ENCODE assay signal across 8 cellular contexts in genomic region chr16:3069146-3069545, GRCh38. TPM values are rescaled to one million over a fixed set of nuclear protein-coding genes. Genes with fewer than 3 reads are reported as not detected.
DNase-seq lines count a peak whose midpoint lies in the region; ATAC-seq, FAIRE-seq and TF ChIP-seq lines count a peak whose summit lies in the region.
"Not testable (repeated sequence)": the region's sequence is repeated elsewhere in the genome, so short reads cannot be mapped to it uniquely, and the experiment has no call there.
"Had no signal": no experiment of that assay in that cellular context is flagged by ENCODE, and none has a peak within 500 bp of the region (broad histone marks: within the 10 kb centered on the region; RNA-seq: fewer than 3 reads in every experiment).

No MANE protein-coding gene starts in this region.

- not testable (repeated sequence) for H2AFZ ChIP-seq in GM12878 (ENCODE audit: control insufficient read depth, low read depth, low read length)

- H3K27ac Mint-ChIP-seq in activated CD4-positive, alpha-beta memory T cell treated with anti-CD3 and anti-CD28 coated beads for 36 hours, result peak overlapping the region; percentile 78
- peak overlapping the region; percentile 79 for H3K27ac Mint-ChIP-seq in activated T-helper 2 cell treated with anti-CD3 and anti-CD28 coated beads, Interferon-gamma antibody, Interleukin-2, Interleukin-4, amounts not matched to agents 10 μg/mL and 5 μg/mL and 100 μg/mL, durations not matched to agents 14 hours and 24 hours and 36 hours
- peak overlapping the region; percentile 75 to 91 for H3K27ac Mint-ChIP-seq in stimulated activated naive CD8-positive, alpha-beta T cell treated with anti-CD3 and anti-CD28 coated beads, Interleukin-15, amount 100 ng/mL, for 72 hours

- peaks cover 25% of the 10 kb centered on the region for H3K79me2 ChIP-seq in GM12878 (ENCODE audit: control insufficient read depth, insufficient read depth, low read length)

- not testable (repeated sequence) for H3K4me2 ChIP-seq in GM12878 (ENCODE audit: control insufficient read depth, insufficient read depth)

- in situ Hi-C loops in GM12878 (cut with MboI), result not testable (repeated sequence)

- H3K27me3 ChIP-seq in GM12878 (replicated peaks in 1 of 2; ENCODE audit: control insufficient read depth in 2 of 2, insufficient read depth in 2 of 2, low read length in 1 of 2), result not testable (repeated sequence)

- TF ChIP-seq POLR2A in GM12878 (IDR thresholded peaks at IDR 0.05; ENCODE audit: low read depth, low read length), result not testable (repeated sequence)

- not testable (repeated sequence) for H3K27me3 Mint-ChIP-seq in activated CD4-positive, alpha-beta memory T cell treated with anti-CD3 and anti-CD28 coated beads for 36 hours; activated T-helper 2 cell treated with anti-CD3 and anti-CD28 coated beads, Interferon-gamma antibody, Interleukin-2, Interleukin-4, amounts not matched to agents 10 μg/mL and 5 μg/mL and 100 μg/mL, durations not matched to agents 14 hours and 24 hours and 36 hours (ENCODE audit: low read depth); stimulated activated naive CD8-positive, alpha-beta T cell treated with anti-CD3 and anti-CD28 coated beads, Interleukin-15, amount 100 ng/mL, for 72 hours

- intact Hi-C loops in activated CD4-positive, alpha-beta memory T cell treated with anti-CD3 and anti-CD28 coated beads for 36 hours (cut with micrococcal nuclease); activated T-helper 2 cell treated with anti-CD3 and anti-CD28 coated beads, Interferon-gamma antibody, Interleukin-2, Interleukin-4, amounts not matched to agents 10 μg/mL and 5 μg/mL and 100 μg/mL, durations not matched to agents 14 hours and 24 hours and 36 hours (cut with micrococcal nuclease); GM12878 (cut with micrococcal nuclease; ENCODE audit: unreplicated experiment); mucosa of descending colon (cut with DNase I, micrococcal nuclease): not testable (repeated sequence)

- DNase-seq in activated CD4-positive, alpha-beta memory T cell treated with anti-CD3 and anti-CD28 coated beads for 36 hours, result peak; percentile 17
- not testable (repeated sequence) for DNase-seq in activated T-helper 2 cell treated with anti-CD3 and anti-CD28 coated beads, Interferon-gamma antibody, Interleukin-2, Interleukin-4, amounts not matched to agents 10 μg/mL and 5 μg/mL and 100 μg/mL, durations not matched to agents 14 hours and 24 hours and 36 hours (ENCODE audit: low spot score); GM12878 (ENCODE audit: low read depth, low spot score); stimulated activated naive CD8-positive, alpha-beta T cell treated with anti-CD3 and anti-CD28 coated beads, Interleukin-15, amount 100 ng/mL, for 72 hours
- peak in 2 of 3 donors; percentile 25 to 34 for DNase-seq in mucosa of descending colon

- H3K4me1 Mint-ChIP-seq in activated CD4-positive, alpha-beta memory T cell treated with anti-CD3 and anti-CD28 coated beads for 36 hours (ENCODE audit: low read depth), result peaks cover 71% of the 10 kb centered on the region
- peaks cover 59% of the 10 kb centered on the region for H3K4me1 Mint-ChIP-seq in activated T-helper 2 cell treated with anti-CD3 and anti-CD28 coated beads, Interferon-gamma antibody, Interleukin-2, Interleukin-4, amounts not matched to agents 10 μg/mL and 5 μg/mL and 100 μg/mL, durations not matched to agents 14 hours and 24 hours and 36 hours (ENCODE audit: low read depth)
- peaks cover 84% of the 10 kb centered on the region for H3K4me1 Mint-ChIP-seq in stimulated activated naive CD8-positive, alpha-beta T cell treated with anti-CD3 and anti-CD28 coated beads, Interleukin-15, amount 100 ng/mL, for 72 hours

- not testable (repeated sequence) for FAIRE-seq in GM12878 (lab: Jason Lieb, UNC)

- not testable (repeated sequence) for H4K20me1 ChIP-seq in GM12878 (ENCODE audit: control insufficient read depth, insufficient read depth)

- H3K4me1 ChIP-seq in GM12878 (ENCODE audit: control insufficient read depth, insufficient read depth, low read length) (peaks cover 29% of the 10 kb centered on the region), mucosa of descending colon (ENCODE audit: low read depth) (peaks cover 22% of the 10 kb centered on the region)

- SMC1A ChIA-PET in GM12878 (lab: Charles Lee; ENCODE audit: uncharacterized antibody, unreplicated experiment), result not testable (repeated sequence)

- not testable (repeated sequence) for TF ChIP-seq RAD21 in GM12878 (IDR thresholded peaks at IDR 0.05; ENCODE audit: insufficient read depth, low read depth, low read length)

- TSS peak; percentile 56 for BruUV-seq in GM12878 (replicated peaks; lab: Mats Ljungman, UMichigan)

- not testable (repeated sequence) for TF ChIP-seq CTCF in GM12878 (IDR thresholded peaks at IDR 0.05 in 2 of 3, conservative IDR thresholded peaks at IDR 0.05 in 1 of 3; ENCODE audit: control insufficient read depth in 2 of 3, extremely low read depth in 1 of 3, insufficient read depth in 1 of 3, low read depth in 3 of 3, low read length in 3 of 3); mucosa of descending colon (IDR thresholded peaks at IDR 0.05)

- peak overlapping the region; percentile 40 for H3K4me3 Mint-ChIP-seq in activated CD4-positive, alpha-beta memory T cell treated with anti-CD3 and anti-CD28 coated beads for 36 hours
- H3K4me3 Mint-ChIP-seq in activated T-helper 2 cell treated with anti-CD3 and anti-CD28 coated beads, Interferon-gamma antibody, Interleukin-2, Interleukin-4, amounts not matched to agents 10 μg/mL and 5 μg/mL and 100 μg/mL, durations not matched to agents 14 hours and 24 hours and 36 hours (ENCODE audit: low read depth), result peak overlapping the region; percentile 45
- peak overlapping the region; percentile 56 to 60 for H3K4me3 Mint-ChIP-seq in stimulated activated naive CD8-positive, alpha-beta T cell treated with anti-CD3 and anti-CD28 coated beads, Interleukin-15, amount 100 ng/mL, for 72 hours

- POLR2A ChIA-PET in activated CD4-positive, alpha-beta memory T cell treated with anti-CD3 and anti-CD28 coated beads for 36 hours (lab: Charles Lee), result interaction anchor here (0.8 to 6.1 kb wide), 3 partner anchors 7 to 60 kb away, joined by 3 to 89 read pairs (median 3); no protein-coding TSS in a partner anchor
- POLR2A ChIA-PET in GM12878 (lab: Charles Lee), result not testable (repeated sequence)

- CTCF ChIA-PET in activated CD4-positive, alpha-beta memory T cell treated with anti-CD3 and anti-CD28 coated beads for 36 hours (lab: Charles Lee), result interaction anchor here (0.6 to 0.9 kb wide), 2 partner anchors 21 to 61 kb away, joined by 3 to 4 read pairs; no protein-coding TSS in a partner anchor
- CTCF ChIA-PET in GM12878 (lab: Yijun Ruan, JAX), result interaction anchor here (0.8 kb wide), 1 partner anchor 10 kb away, joined by 4 read pairs; no protein-coding TSS in a partner anchor

- peaks cover 48% of the 10 kb centered on the region for H3K36me3 Mint-ChIP-seq in activated CD4-positive, alpha-beta memory T cell treated with anti-CD3 and anti-CD28 coated beads for 36 hours
- H3K36me3 Mint-ChIP-seq in activated T-helper 2 cell treated with anti-CD3 and anti-CD28 coated beads, Interferon-gamma antibody, Interleukin-2, Interleukin-4, amounts not matched to agents 10 μg/mL and 5 μg/mL and 100 μg/mL, durations not matched to agents 14 hours and 24 hours and 36 hours (ENCODE audit: low read depth), result peaks cover 48% of the 10 kb centered on the region

- WGBS in GM12878 (ENCODE audit: insufficient coverage, insufficient replicate concordance, low lambda C conversion rate, missing lambda C conversion rate), result 73% methylated on average over 5 of the region's 11 CpGs

- not testable (repeated sequence) for H3K9me3 Mint-ChIP-seq in activated CD4-positive, alpha-beta memory T cell treated with anti-CD3 and anti-CD28 coated beads for 36 hours; activated T-helper 2 cell treated with anti-CD3 and anti-CD28 coated beads, Interferon-gamma antibody, Interleukin-2, Interleukin-4, amounts not matched to agents 10 μg/mL and 5 μg/mL and 100 μg/mL, durations not matched to agents 14 hours and 24 hours and 36 hours; stimulated activated naive CD8-positive, alpha-beta T cell treated with anti-CD3 and anti-CD28 coated beads, Interleukin-15, amount 100 ng/mL, for 72 hours

- not testable (repeated sequence) for H3K9me3 ChIP-seq in KOPT-K1 (ENCODE audit: insufficient read depth, low read length, poor library complexity, severe bottlenecking); GM12878 (replicated peaks; ENCODE audit: control insufficient read depth, insufficient read depth, low read length); mucosa of descending colon

- not testable (repeated sequence) for H3K4me3 ChIP-seq in GM12878, mucosa of descending colon

- peak overlapping the region; percentile 69 for H3K27ac ChIP-seq in KOPT-K1 (ENCODE audit: low read depth, low read length, poor library complexity, severe bottlenecking)
- H3K27ac ChIP-seq in GM12878 (ENCODE audit: control insufficient read depth, insufficient read depth), result not testable (repeated sequence)

- H3K36me3 ChIP-seq in KOPT-K1 (ENCODE audit: insufficient read depth, low read length), result peaks cover 28% of the 10 kb centered on the region
- H3K36me3 ChIP-seq in GM12878 (ENCODE audit: control insufficient read depth in 2 of 2, insufficient read depth in 2 of 2, low read length in 1 of 2); mucosa of descending colon (ENCODE audit: low read depth): not testable (repeated sequence)

- H3K9ac ChIP-seq in GM12878 (ENCODE audit: control insufficient read depth, insufficient read depth, low read length), result not testable (repeated sequence)

- not testable (repeated sequence) for ATAC-seq in GM12878; mucosa of descending colon; stimulated activated naive CD8-positive, alpha-beta T cell treated with anti-CD3 and anti-CD28 coated beads, Interleukin-15, amount 100 ng/mL, for 72 hours

- TF ChIP-seq EP300 in GM12878 (IDR thresholded peaks at IDR 0.05; ENCODE audit: borderline replicate concordance in 1 of 2, control insufficient read depth in 1 of 2, low read depth in 2 of 2, low read length in 2 of 2), result not testable (repeated sequence)

- RAD21 ChIA-PET in GM12878 (lab: Charles Lee; ENCODE audit: unreplicated experiment), result not testable (repeated sequence)

RNA-seq across cellular contexts. Expression of gene IL32, which starts 3.7 kb away (rescaled TPM):
- 1,000 to 10,000 TPM; 2,504 to 2,532 TPM for total RNA-seq in activated CD4-positive, alpha-beta memory T cell treated with anti-CD3 and anti-CD28 coated beads for 36 hours
- 773 and 798 TPM in 2 replicates for total RNA-seq in activated T-helper 2 cell treated with anti-CD3 and anti-CD28 coated beads, Interferon-gamma antibody, Interleukin-2, Interleukin-4, amounts not matched to agents 10 μg/mL and 5 μg/mL and 100 μg/mL, durations not matched to agents 14 hours and 24 hours and 36 hours
- 76.5 and 84.9 TPM in 2 replicates for total RNA-seq in GM12878 (2013; cell fraction: nucleolus; rRNA removed)
- total RNA-seq in GM12878 (2014; rRNA removed) (61.5 and 70.0 TPM in 2 replicates), GM12878 (2014; rRNA removed; fragmentation: Illumina TruSeq; extraction: Trizol) (25.8 and 27.0 TPM in 2 replicates), GM12878 (2021) (69.5 and 72.6 TPM in 2 replicates), mucosa of descending colon (100 to 1,000 TPM; 394 to 627 (median 413) TPM)
- 89.9 TPM for polyA plus RNA-seq in GM12878 (2011; ENCODE audit: low read depth)
- polyA plus RNA-seq in GM12878 (2011; rRNA removed) (92.5 and 122 TPM in 2 replicates), GM12878 (2014; fragmentation: Illumina TruSeq; extraction: Trizol) (30.5 and 54.4 TPM in 2 replicates), GM12878 (2014; fragmentation: Nextera tagmentation; extraction: Ambion mirVana) (10 to 100 TPM; 44.8 to 49.3 TPM), GM12878 (2014; rRNA removed) (74.1 and 82.0 TPM in 2 replicates), GM12878 (2016; fragmentation: Nextera tagmentation; extraction: Ambion mirVana) (10 to 100 TPM; 51.1 to 57.2 TPM)
- 206 and 287 TPM in 2 replicates for polyA plus RNA-seq in GM12878 (2011; cell fraction: cytosol; rRNA removed)
- polyA plus RNA-seq in GM12878 (2011; cell fraction: nucleus; rRNA removed), result 208 and 325 TPM in 2 replicates
- polyA plus RNA-seq in GM12878 (2012), result 178 and 191 TPM in 2 replicates
- polyA minus RNA-seq in GM12878 (2011; rRNA and poly(A)+ RNA removed), result 37.9 and 97.9 TPM in 2 replicates
- polyA minus RNA-seq in GM12878 (2011; cell fraction: cytosol; rRNA and poly(A)+ RNA removed), result 52.2 and 53.5 TPM in 2 replicates
- polyA minus RNA-seq in GM12878 (2011; cell fraction: nucleus; rRNA and poly(A)+ RNA removed), result 55.2 and 62.4 TPM in 2 replicates

RNA-seq across cellular contexts. Expression of gene MMP25, which starts 22.8 kb away (rescaled TPM):
- 1 to 10 TPM; 2.2 TPM for total RNA-seq in activated CD4-positive, alpha-beta memory T cell treated with anti-CD3 and anti-CD28 coated beads for 36 hours
- total RNA-seq in activated T-helper 2 cell treated with anti-CD3 and anti-CD28 coated beads, Interferon-gamma antibody, Interleukin-2, Interleukin-4, amounts not matched to agents 10 μg/mL and 5 μg/mL and 100 μg/mL, durations not matched to agents 14 hours and 24 hours and 36 hours, result 7.7 TPM in 2 replicates
- 0.19 and 0.24 TPM in 2 replicates for total RNA-seq in GM12878 (2013; cell fraction: nucleolus; rRNA removed)
- total RNA-seq in GM12878 (2014; rRNA removed), result 0.11 and 0.33 TPM in 2 replicates
- total RNA-seq in GM12878 (2014; rRNA removed; fragmentation: Illumina TruSeq; extraction: Trizol), result 0.18 and 0.31 TPM in 2 replicates
- total RNA-seq in GM12878 (2021), result 0.31 and 0.35 TPM in 2 replicates
- polyA plus RNA-seq in GM12878 (2011; ENCODE audit: low read depth), result not detected
- 0.01 and 0.03 TPM in 2 replicates for polyA plus RNA-seq in GM12878 (2011; rRNA removed)
- polyA plus RNA-seq in GM12878 (2011; cell fraction: cytosol; rRNA removed), result 0.01 and 0.05 TPM in 2 replicates
- 0.42 and 0.53 TPM in 2 replicates for polyA plus RNA-seq in GM12878 (2011; cell fraction: nucleus; rRNA removed)
- polyA plus RNA-seq in GM12878 (2012), result 0.83 and 1.1 TPM in 2 replicates
- 0.06 TPM in 1 of 2 replicates, not detected in the other for polyA plus RNA-seq in GM12878 (2014; fragmentation: Illumina TruSeq; extraction: Trizol)
- under 1 TPM in 1 of 2 experiments, not detected in 1; 0.04 TPM for polyA plus RNA-seq in GM12878 (2014; fragmentation: Nextera tagmentation; extraction: Ambion mirVana)
- 0.35 and 0.39 TPM in 2 replicates for polyA plus RNA-seq in GM12878 (2014; rRNA removed)
- polyA plus RNA-seq in GM12878 (2016; fragmentation: Nextera tagmentation; extraction: Ambion mirVana), result under 1 TPM; 0.13 to 0.36 TPM
- polyA minus RNA-seq in GM12878 (2011; rRNA and poly(A)+ RNA removed), result 0.07 and 0.67 TPM in 2 replicates
- polyA minus RNA-seq in GM12878 (2011; cell fraction: cytosol; rRNA and poly(A)+ RNA removed), result 0.27 TPM in 1 of 2 replicates, not detected in the other
- 0.60 and 0.67 TPM in 2 replicates for polyA minus RNA-seq in GM12878 (2011; cell fraction: nucleus; rRNA and poly(A)+ RNA removed)
- total RNA-seq in mucosa of descending colon, result 1 to 10 TPM in 2 of 3 donors, under 1 TPM in 1; 0.69 to 4.0 (median 2.1) TPM

RNA-seq across cellular contexts. Expression of gene ZSCAN10, which starts 29.9 kb away (rescaled TPM):
- under 1 TPM in 1 of 2 experiments, not detected in 1; 0.19 TPM for total RNA-seq in activated CD4-positive, alpha-beta memory T cell treated with anti-CD3 and anti-CD28 coated beads for 36 hours
- not detected in 2 replicates for total RNA-seq in activated T-helper 2 cell treated with anti-CD3 and anti-CD28 coated beads, Interferon-gamma antibody, Interleukin-2, Interleukin-4, amounts not matched to agents 10 μg/mL and 5 μg/mL and 100 μg/mL, durations not matched to agents 14 hours and 24 hours and 36 hours
- total RNA-seq in GM12878 (2013; cell fraction: nucleolus; rRNA removed), result 0.22 TPM in 1 of 2 replicates, not detected in the other
- total RNA-seq in GM12878 (2014; rRNA removed) (0.06 TPM in 1 of 2 replicates, not detected in the other), GM12878 (2014; rRNA removed; fragmentation: Illumina TruSeq; extraction: Trizol) (not detected in 2 replicates), GM12878 (2021) (not detected in 2 replicates), mucosa of descending colon (not detected)
- not detected for polyA plus RNA-seq in GM12878 (2011; ENCODE audit: low read depth)
- polyA plus RNA-seq in GM12878 (2011; rRNA removed) (not detected in 2 replicates), GM12878 (2014; fragmentation: Illumina TruSeq; extraction: Trizol) (not detected in 2 replicates), GM12878 (2014; fragmentation: Nextera tagmentation; extraction: Ambion mirVana) (not detected), GM12878 (2014; rRNA removed) (0.06 TPM in 1 of 2 replicates, not detected in the other), GM12878 (2016; fragmentation: Nextera tagmentation; extraction: Ambion mirVana) (under 1 TPM in 1 of 2 experiments, not detected in 1; 0.33 TPM)
- 0.01 and 0.05 TPM in 2 replicates for polyA plus RNA-seq in GM12878 (2011; cell fraction: cytosol; rRNA removed)
- polyA plus RNA-seq in GM12878 (2011; cell fraction: nucleus; rRNA removed), result 0.07 and 0.15 TPM in 2 replicates
- polyA plus RNA-seq in GM12878 (2012), result 0.06 TPM in 1 of 2 replicates, not detected in the other
- polyA minus RNA-seq in GM12878 (2011; rRNA and poly(A)+ RNA removed), result not detected in 2 replicates
- polyA minus RNA-seq in GM12878 (2011; cell fraction: cytosol; rRNA and poly(A)+ RNA removed), result not detected in 2 replicates
- polyA minus RNA-seq in GM12878 (2011; cell fraction: nucleus; rRNA and poly(A)+ RNA removed), result not detected in 2 replicates
- total RNA-seq: HFFc6 had no signal
- polyA plus RNA-seq: CD14-positive monocyte had no signal

RNA-seq across cellular contexts. Expression of gene BICDL2, which starts 32.4 kb away (rescaled TPM):
- under 1 TPM; 0.40 to 0.46 TPM for total RNA-seq in activated CD4-positive, alpha-beta memory T cell treated with anti-CD3 and anti-CD28 coated beads for 36 hours
- 0.71 and 0.84 TPM in 2 replicates for total RNA-seq in activated T-helper 2 cell treated with anti-CD3 and anti-CD28 coated beads, Interferon-gamma antibody, Interleukin-2, Interleukin-4, amounts not matched to agents 10 μg/mL and 5 μg/mL and 100 μg/mL, durations not matched to agents 14 hours and 24 hours and 36 hours
- not detected in 2 replicates for total RNA-seq in GM12878 (2013; cell fraction: nucleolus; rRNA removed)
- total RNA-seq in GM12878 (2014; rRNA removed), result not detected in 2 replicates
- total RNA-seq in GM12878 (2014; rRNA removed; fragmentation: Illumina TruSeq; extraction: Trizol), result not detected in 2 replicates
- not detected in 2 replicates for total RNA-seq in GM12878 (2021)
- polyA plus RNA-seq in GM12878 (2011; ENCODE audit: low read depth), result 0.14 TPM
- not detected in 2 replicates for polyA plus RNA-seq in GM12878 (2011; rRNA removed)
- 0.01 TPM in 1 of 2 replicates, not detected in the other for polyA plus RNA-seq in GM12878 (2011; cell fraction: cytosol; rRNA removed)
- polyA plus RNA-seq in GM12878 (2011; cell fraction: nucleus; rRNA removed), result not detected in 2 replicates
- polyA plus RNA-seq in GM12878 (2012), result 0.20 and 0.36 TPM in 2 replicates
- polyA plus RNA-seq in GM12878 (2014; fragmentation: Illumina TruSeq; extraction: Trizol), result not detected in 2 replicates
- not detected for polyA plus RNA-seq in GM12878 (2014; fragmentation: Nextera tagmentation; extraction: Ambion mirVana)
- not detected in 2 replicates for polyA plus RNA-seq in GM12878 (2014; rRNA removed)
- polyA plus RNA-seq in GM12878 (2016; fragmentation: Nextera tagmentation; extraction: Ambion mirVana), result not detected
- not detected in 2 replicates for polyA minus RNA-seq in GM12878 (2011; rRNA and poly(A)+ RNA removed)
- not detected in 2 replicates for polyA minus RNA-seq in GM12878 (2011; cell fraction: cytosol; rRNA and poly(A)+ RNA removed)
- polyA minus RNA-seq in GM12878 (2011; cell fraction: nucleus; rRNA and poly(A)+ RNA removed), result not detected in 2 replicates
- 100 to 1,000 TPM in 1 of 3 donors, 10 to 100 TPM in 2; 49.1 to 102 (median 75.5) TPM for total RNA-seq in mucosa of descending colon
- total RNA-seq: HFFc6 had no signal
- polyA plus RNA-seq: CD14-positive monocyte had no signal

RNA-seq across cellular contexts. Expression of gene ZNF205, which starts 43.2 kb away (rescaled TPM):
- under 1 TPM in 1 of 2 experiments, not detected in 1; 0.21 TPM for total RNA-seq in activated CD4-positive, alpha-beta memory T cell treated with anti-CD3 and anti-CD28 coated beads for 36 hours
- total RNA-seq in activated T-helper 2 cell treated with anti-CD3 and anti-CD28 coated beads, Interferon-gamma antibody, Interleukin-2, Interleukin-4, amounts not matched to agents 10 μg/mL and 5 μg/mL and 100 μg/mL, durations not matched to agents 14 hours and 24 hours and 36 hours, result 0.09 and 0.18 TPM in 2 replicates
- total RNA-seq in GM12878 (2013; cell fraction: nucleolus; rRNA removed), result 3.2 and 4.8 TPM in 2 replicates
- total RNA-seq in GM12878 (2014; rRNA removed), result 0.71 and 0.90 TPM in 2 replicates
- total RNA-seq in GM12878 (2014; rRNA removed; fragmentation: Illumina TruSeq; extraction: Trizol), result 0.32 and 0.63 TPM in 2 replicates
- total RNA-seq in GM12878 (2021), result 1.2 and 1.5 TPM in 2 replicates
- 0.38 TPM for polyA plus RNA-seq in GM12878 (2011; ENCODE audit: low read depth)
- polyA plus RNA-seq in GM12878 (2011; rRNA removed), result 0.29 and 0.67 TPM in 2 replicates
- 1.1 and 1.9 TPM in 2 replicates for polyA plus RNA-seq in GM12878 (2011; cell fraction: cytosol; rRNA removed)
- 2.0 and 2.8 TPM in 2 replicates for polyA plus RNA-seq in GM12878 (2011; cell fraction: nucleus; rRNA removed)
- 1.8 TPM in 2 replicates for polyA plus RNA-seq in GM12878 (2012)
- 0.26 TPM in 1 of 2 replicates, not detected in the other for polyA plus RNA-seq in GM12878 (2014; fragmentation: Illumina TruSeq; extraction: Trizol)
- not detected for polyA plus RNA-seq in GM12878 (2014; fragmentation: Nextera tagmentation; extraction: Ambion mirVana)
- 0.95 and 1.00 TPM in 2 replicates for polyA plus RNA-seq in GM12878 (2014; rRNA removed)
- 1 to 10 TPM in 1 of 2 experiments, under 1 TPM in 1; 0.58 to 1.1 TPM for polyA plus RNA-seq in GM12878 (2016; fragmentation: Nextera tagmentation; extraction: Ambion mirVana)
- polyA minus RNA-seq in GM12878 (2011; rRNA and poly(A)+ RNA removed), result 0.51 and 1.5 TPM in 2 replicates
- 0.53 and 1.0 TPM in 2 replicates for polyA minus RNA-seq in GM12878 (2011; cell fraction: cytosol; rRNA and poly(A)+ RNA removed)
- 0.57 and 0.73 TPM in 2 replicates for polyA minus RNA-seq in GM12878 (2011; cell fraction: nucleus; rRNA and poly(A)+ RNA removed)
- total RNA-seq in mucosa of descending colon, result 10 to 100 TPM in 2 of 3 donors, 1 to 10 TPM in 1; 8.5 to 10.2 (median 10.2) TPM
